ENCODE assay signal across 10 cellular contexts in the genomic region with DNA sequence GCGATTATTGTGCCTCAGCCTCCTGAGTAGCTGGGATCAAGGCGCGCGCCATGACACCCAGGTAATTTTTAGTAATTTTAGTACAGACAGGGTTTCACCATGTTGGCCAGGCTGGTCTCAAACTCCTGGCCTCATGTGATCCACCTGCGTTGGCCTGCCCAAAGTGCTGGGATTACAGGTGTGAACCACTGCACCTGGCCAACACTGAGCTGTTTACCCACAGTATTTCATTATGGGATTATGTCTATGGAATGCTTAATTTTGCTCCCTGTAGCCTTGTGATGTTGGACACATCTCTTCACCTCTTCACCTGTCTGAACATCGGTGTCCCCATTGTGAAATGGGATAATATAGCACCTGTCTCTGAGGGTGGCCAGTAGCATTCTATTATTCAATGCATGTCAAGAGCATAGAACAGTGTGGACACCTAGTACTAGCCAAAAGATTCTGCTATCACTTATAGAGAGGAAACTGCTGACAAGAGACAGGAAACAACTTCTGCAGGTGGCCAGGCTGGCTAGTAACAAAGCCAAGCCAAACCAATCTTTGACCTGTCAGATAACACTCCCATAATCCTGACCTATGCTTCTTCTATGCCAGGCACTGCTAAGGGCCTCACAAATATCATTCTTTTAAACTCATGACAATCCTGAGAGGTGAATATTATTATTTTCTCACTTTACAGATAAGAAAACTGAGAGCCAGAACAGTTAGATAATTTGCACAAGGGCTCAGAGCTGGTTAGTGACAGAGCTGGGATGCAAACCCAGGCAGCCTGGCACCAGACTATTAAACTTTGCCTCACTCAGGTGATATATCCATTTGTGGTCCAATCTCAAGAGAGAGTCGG. TPM values are rescaled to one million over a fixed set of nuclear protein-coding genes. Genes with fewer than 3 reads are reported as not detected.
"Had no signal": no experiment of that assay in that cellular context is flagged by ENCODE, and none has a peak within 500 bp of the region (broad histone marks: within the 10 kb centered on the region; RNA-seq: fewer than 3 reads in every experiment).

No MANE protein-coding gene starts in this region.

- H3K9me3 Mint-ChIP-seq: activated naive CD4-positive, alpha-beta T cell treated with anti-CD3 and anti-CD28 coated beads, Interleukin-2, amount 50 U/mL, for 24 hours had no signal

- ATAC-seq: left lung, WTC11 had no signal

- H3K27ac ChIP-seq: brain microvascular endothelial cell, left lung had no signal

- H3K27ac Mint-ChIP-seq: activated CD4-positive, alpha-beta T cell treated with anti-CD3 and anti-CD28 coated beads, Interleukin-2, amount 10 ng/mL, durations not matched to agents 7 days and 5 days; WTC11 had no signal

- H3K9me3 ChIP-seq: left lung had no signal

- DNase-seq: activated CD4-positive, alpha-beta T cell treated with anti-CD3 and anti-CD28 coated beads, Interleukin-2, amount 10 ng/mL, durations not matched to agents 7 days and 5 days; amygdala; brain microvascular endothelial cell; dermis blood vessel endothelial cell; left lung; retina; T-helper 9 cell had no signal

- H3K4me3 ChIP-seq: left lung, smooth muscle cell had no signal

- H3K36me3 ChIP-seq: brain microvascular endothelial cell, left lung had no signal

- H3K27me3 ChIP-seq: brain microvascular endothelial cell, left lung had no signal

- H3K27me3 Mint-ChIP-seq: activated CD4-positive, alpha-beta T cell treated with anti-CD3 and anti-CD28 coated beads, Interleukin-2, amount 10 ng/mL, durations not matched to agents 7 days and 5 days; activated naive CD4-positive, alpha-beta T cell treated with anti-CD3 and anti-CD28 coated beads, Interleukin-2, amount 50 U/mL, for 24 hours had no signal

- H3K4me3 Mint-ChIP-seq: activated CD4-positive, alpha-beta T cell treated with anti-CD3 and anti-CD28 coated beads, Interleukin-2, amount 10 ng/mL, durations not matched to agents 7 days and 5 days; activated naive CD4-positive, alpha-beta T cell treated with anti-CD3 and anti-CD28 coated beads, Interleukin-2, amount 50 U/mL, for 24 hours; WTC11 had no signal

RNA-seq across cellular contexts. Expression of a gene that starts 29.4 kb away (rescaled TPM):
- total RNA-seq: smooth muscle cell had no signal
- polyA plus RNA-seq: smooth muscle cell had no signal
